8 cellular contexts compared by ENCODE assay signal in the genomic region with DNA sequence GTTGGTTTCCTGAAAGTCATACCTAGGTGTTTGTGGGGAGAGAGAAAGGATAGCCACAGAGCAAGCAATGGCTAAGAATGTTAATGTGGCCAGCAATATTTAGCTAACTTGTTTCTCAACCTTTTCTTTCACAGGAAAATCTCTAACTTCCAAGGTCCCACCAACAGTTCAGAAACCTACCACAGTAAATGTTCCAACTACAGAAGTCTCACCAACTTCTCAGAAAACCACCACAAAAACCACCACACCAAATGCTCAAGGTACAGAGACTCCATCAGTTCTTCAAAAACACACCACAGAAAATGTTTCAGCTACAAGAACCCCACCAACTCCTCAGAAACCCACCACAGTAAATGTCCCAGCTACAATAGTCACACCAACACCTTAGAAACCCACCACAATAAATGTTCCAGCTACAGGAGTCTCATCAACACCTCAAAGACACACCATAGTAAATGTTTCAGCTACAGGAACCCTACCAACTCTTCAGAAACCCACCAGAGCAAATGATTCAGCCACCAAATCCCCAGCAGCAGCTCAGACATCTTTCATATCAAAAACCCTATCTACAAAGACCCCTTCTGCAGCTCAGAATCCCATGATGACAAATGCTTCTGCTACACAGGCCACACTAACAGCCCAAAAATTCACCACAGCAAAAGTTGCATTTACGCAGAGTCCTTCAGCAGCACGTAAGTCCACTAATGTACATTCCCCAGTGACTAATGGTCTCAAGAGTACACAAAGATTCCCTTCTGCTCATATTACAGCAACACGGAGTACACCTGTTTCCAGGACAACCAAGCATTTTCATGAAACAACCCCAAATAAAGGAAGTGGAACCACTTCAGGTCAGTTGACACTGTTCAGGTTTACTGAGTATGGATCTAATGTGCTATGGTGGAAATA. TPM values are rescaled to one million over a fixed set of nuclear protein-coding genes. Genes with fewer than 3 reads are reported as not detected.
DNase-seq lines count a peak whose midpoint lies in the region; ATAC-seq and TF ChIP-seq lines count a peak whose summit lies in the region.

No MANE protein-coding gene starts in this region.

- H3K9me3 Mint-ChIP-seq in activated naive CD4-positive, alpha-beta T cell treated with anti-CD3 and anti-CD28 coated beads for 36 hours, result peaks cover 18% of the 10 kb centered on the region

- peak; percentile 66 for ATAC-seq in HG02970 (IDR thresholded peaks at IDR 0.05; ENCODE audit: low FRiP score, unreplicated experiment)

- peaks cover 33% of the 10 kb centered on the region for H3K9me3 ChIP-seq in OCI-LY7 (ENCODE audit: low read length)
- peaks cover 0 to 9% (median 3%) of the 10 kb centered on the region in 4 donors for H3K9me3 ChIP-seq in stomach

- 48 to 69% (median 52%) methylated on average over 3 of the region's 3 CpGs for WGBS in stomach, 5 donors

- DNase-seq in activated naive CD4-positive, alpha-beta T cell treated with anti-CD3 and anti-CD28 coated beads for 36 hours, result peak; percentile 43
- no peak for DNase-seq in activated naive CD4-positive, alpha-beta T cell treated with anti-CD3 and anti-CD28 coated beads, Interleukin-2, amount 50 U/mL, for 16 hours
- DNase-seq in OCI-LY7 (ENCODE audit: low spot score), result peak; percentile 63
- DNase-seq in epithelial cell of proximal tubule (ENCODE audit: low read depth), result peak; percentile 16
- no peak for DNase-seq in stomach
- no peak for DNase-seq in HPDE6-E6E7 (ENCODE audit: extremely low spot score)
- DNase-seq in NCI-H1048 (lab: John Stamatoyannopoulos, UW), result no peak

- H3K4me1 ChIP-seq in OCI-LY7 (ENCODE audit: insufficient read depth, low read length, poor library complexity, severe bottlenecking) (peaks cover 39% of the 10 kb centered on the region), stomach (no peaks in the 10 kb centered on the region)

- POLR2A ChIA-PET in OCI-LY7 (lab: Charles Lee), result interaction anchor here (0.6 to 1.9 kb wide), 4 partner anchors 15 to 724 kb away, joined by 3 to 8 read pairs (median 4); a partner anchor contains a TSS

- H3K4me3 Mint-ChIP-seq in activated naive CD4-positive, alpha-beta T cell treated with anti-CD3 and anti-CD28 coated beads for 36 hours, result no peak overlapping the region

- CTCF ChIA-PET in activated naive CD4-positive, alpha-beta T cell treated with anti-CD3 and anti-CD28 coated beads for 36 hours (lab: Charles Lee), result interaction anchor here (0.5 to 1.8 kb wide), 6 partner anchors 12 to 288 kb away, joined by 3 to 10 read pairs (median 3); a partner anchor contains a TSS
- CTCF ChIA-PET in OCI-LY7 (lab: Charles Lee; ENCODE audit: unreplicated experiment), result no interaction called here

- peak overlapping the region; percentile 82 for H3K27ac Mint-ChIP-seq in activated naive CD4-positive, alpha-beta T cell treated with anti-CD3 and anti-CD28 coated beads for 36 hours

- peaks cover 63% of the 10 kb centered on the region for H3K36me3 ChIP-seq in OCI-LY7 (ENCODE audit: insufficient read depth, low read length)
- H3K36me3 ChIP-seq in stomach, result peaks cover 4 to 74% (median 57%) of the 10 kb centered on the region in 4 donors

- H3K9me2 ChIP-seq in OCI-LY7 (ENCODE audit: insufficient read depth, low read length), result no peaks in the 10 kb centered on the region

- intact Hi-C loops in activated naive CD4-positive, alpha-beta T cell treated with anti-CD3 and anti-CD28 coated beads for 36 hours (cut with micrococcal nuclease), result loop anchor here (1.0 to 5.0 kb wide), 6 partner anchors 7 to 285 kb away; a partner anchor contains a TSS
- intact Hi-C loops in OCI-LY7 (cut with micrococcal nuclease; ENCODE audit: unreplicated experiment) (no loop called here), stomach (cut with DNase I; ENCODE audit: low total_unique reads) (no loop called here)

- H3K27ac ChIP-seq in OCI-LY7 (ENCODE audit: low read depth, low read length, poor library complexity, severe bottlenecking) (peak overlapping the region; percentile 41), stomach (peak overlapping the region in 4 of 5 donors; percentile 35 to 70 (median 52))

- BruUV-seq in OCI-LY7 (replicated peaks; lab: Mats Ljungman, UMichigan), result no TSS peak

- H3K79me2 ChIP-seq in OCI-LY7 (ENCODE audit: insufficient read depth, low read depth, low read length), result no peaks in the 10 kb centered on the region

- H3K4me3 ChIP-seq in OCI-LY7 (ENCODE audit: low read depth, low read length, poor library complexity, severe bottlenecking) (no peak overlapping the region), epithelial cell of proximal tubule (ENCODE audit: low read depth, low read length) (no peak overlapping the region), stomach (no peak overlapping the region)

- TF ChIP-seq CTCF in OCI-LY7 (conservative IDR thresholded peaks at IDR 0.05; ENCODE audit: low read length), result no peak
- no peak for TF ChIP-seq CTCF in epithelial cell of proximal tubule (conservative IDR thresholded peaks at IDR 0.05; ENCODE audit: low read depth, low read length)
- TF ChIP-seq CTCF in stomach (IDR thresholded peaks at IDR 0.05), result no peak

- TF ChIP-seq EP300 in stomach (IDR thresholded peaks at IDR 0.05), result no peak

- H3K36me3 Mint-ChIP-seq in activated naive CD4-positive, alpha-beta T cell treated with anti-CD3 and anti-CD28 coated beads for 36 hours (ENCODE audit: low read depth), result peaks cover 63% of the 10 kb centered on the region

- no peaks in the 10 kb centered on the region for H4K20me1 ChIP-seq in OCI-LY7 (ENCODE audit: insufficient read depth, low read length)

- peaks cover 68% of the 10 kb centered on the region for H3K4me1 Mint-ChIP-seq in activated naive CD4-positive, alpha-beta T cell treated with anti-CD3 and anti-CD28 coated beads for 36 hours (ENCODE audit: low read depth)

- H3K27me3 ChIP-seq in stomach, result no peaks in the 10 kb centered on the region

- H3K4me2 ChIP-seq in OCI-LY7 (ENCODE audit: low read length), result 0 out of 2 replicates have a peak overlapping the region, but pooled peaks have one; percentile 2

- no peak for TF ChIP-seq POLR2A in stomach (IDR thresholded peaks at IDR 0.05)

- H3K27me3 Mint-ChIP-seq in activated naive CD4-positive, alpha-beta T cell treated with anti-CD3 and anti-CD28 coated beads for 36 hours (ENCODE audit: low read depth), result no peaks in the 10 kb centered on the region

- H2AFZ ChIP-seq in OCI-LY7 (ENCODE audit: low read length), result no peak overlapping the region

RNA-seq across cellular contexts. Expression of a gene that starts 15.3 kb away (rescaled TPM):
- 10 to 100 TPM; 62.1 to 66.0 TPM for total RNA-seq in activated naive CD4-positive, alpha-beta T cell treated with anti-CD3 and anti-CD28 coated beads for 36 hours
- total RNA-seq in OCI-LY7 (2014; rRNA removed; shearing (Covaris generic)), result 18.8 and 28.1 TPM in 2 replicates
- total RNA-seq in OCI-LY7 (2022) (20.0 and 27.3 TPM in 2 replicates), epithelial cell of proximal tubule (18.4 and 28.6 TPM in 2 replicates), stomach (100 to 1,000 TPM in 1 of 5 donors, 10 to 100 TPM in 3, 1 to 10 TPM in 1; 8.1 to 168 (median 53.6) TPM)
- polyA plus RNA-seq in stomach, result 10 to 100 TPM; 10.5 to 18.6 (median 17.7) TPM

Comparison
In these comparisons a context has a peak if more than half of its experiments do, and no peak if none do; other contexts are left out.
1. DNase-seq: peak in activated naive CD4-positive, alpha-beta T cell treated with anti-CD3 and anti-CD28 coated beads for 36 hours (single experiment), OCI-LY7 (single experiment) and epithelial cell of proximal tubule (single experiment); none in activated naive CD4-positive, alpha-beta T cell treated with anti-CD3 and anti-CD28 coated beads, Interleukin-2, amount 50 U/mL, for 16 hours (single experiment), stomach (single experiment), HPDE6-E6E7 (single experiment) and NCI-H1048 (single experiment).